In genomic region chr3:13267348-13267659, GRCh38 we compare ENCODE assay signal across 22 cellular contexts.
"Had no signal": no experiment of that assay in that cellular context is flagged by ENCODE, and none has a peak within 500 bp of the region (broad histone marks: within the 10 kb centered on the region; RNA-seq: fewer than 3 reads in every experiment).

No MANE protein-coding gene starts in this region.

- H3K36me3 ChIP-seq: esophagus squamous epithelium, gastrocnemius medialis, heart right ventricle, left lung had no signal

- H3K27ac ChIP-seq: coronary artery, epithelial cell of prostate, esophagus squamous epithelium, gastrocnemius medialis, heart right ventricle, left lung had no signal

- H3K4me1 ChIP-seq: left lung had no signal

- DNase-seq: dermis blood vessel endothelial cell; effector CD8-positive, alpha-beta T cell; effector memory CD8-positive, alpha-beta T cell; endodermal cell; erythroblast; esophagus squamous epithelium; foreskin fibroblast; foreskin melanocyte; gastrocnemius medialis; head of caudate nucleus; heart right ventricle; hippocampal formation; left cardiac atrium; mammary epithelial cell; mesendoderm; midbrain had no signal

- H3K4me3 ChIP-seq: coronary artery, esophagus squamous epithelium, gastrocnemius medialis, heart right ventricle, left lung, lung had no signal

- H3K27me3 ChIP-seq: gastrocnemius medialis had no signal

- ATAC-seq: effector memory CD8-positive, alpha-beta T cell; esophagus mucosa; gastrocnemius medialis; heart right ventricle; left cardiac atrium; left lung; left ventricle myocardium superior had no signal

- H3K9me3 ChIP-seq: gastrocnemius medialis had no signal
